8 cellular contexts compared by ENCODE assay signal in the genomic region with DNA sequence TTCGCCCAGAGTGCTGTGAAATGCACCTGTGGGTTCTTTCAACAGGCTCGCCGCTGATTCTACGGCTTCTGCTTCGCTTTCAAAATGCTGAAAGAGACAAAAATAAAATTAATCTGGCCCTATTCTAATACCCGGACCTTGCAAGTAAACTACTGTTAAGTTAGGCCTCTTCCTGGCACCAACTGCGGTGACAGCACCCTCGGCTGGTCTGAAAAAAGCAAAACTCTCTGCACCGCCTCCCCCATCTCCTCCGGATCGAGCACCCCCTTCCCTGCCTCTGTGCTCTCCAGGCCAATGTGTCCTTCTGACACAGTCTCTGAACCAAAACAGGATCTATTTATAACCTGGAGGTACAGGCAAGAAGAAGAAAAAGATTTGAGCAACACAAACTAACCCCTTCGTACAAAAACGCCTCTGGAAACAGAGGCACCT. TPM values are rescaled to one million over a fixed set of nuclear protein-coding genes. Genes with fewer than 3 reads are reported as not detected.
A peak's percentile ranks its signal among the peaks of the same experiment; 100 is the strongest.
DNase-seq lines count a peak whose midpoint lies in the region; ATAC-seq and TF ChIP-seq lines count a peak whose summit lies in the region.

No MANE protein-coding gene starts in this region.

- no peaks in the 10 kb centered on the region for H4K20me1 ChIP-seq in neural progenitor cell (ENCODE audit: low read depth)

- peak; percentile 58 for DNase-seq in A673 (ENCODE audit: low spot score)
- DNase-seq in GM13977 (ENCODE audit: low spot score), result peak; percentile 39
- DNase-seq in Panc1 (ENCODE audit: low read depth, low spot score), result peak; percentile 60
- DNase-seq in activated effector memory CD4-positive, alpha-beta T cell treated with Interleukin-2 at 50 U/mL for 16 hours, result peak; percentile 51
- DNase-seq in foreskin keratinocyte, result peak; percentile 42 to 60
- DNase-seq in neural progenitor cell (ENCODE audit: low spot score), result peak; percentile 59
- peak; percentile 71 for DNase-seq in superior temporal gyrus (ENCODE audit: extremely low spot score)

- BruUV-seq in A673 (replicated peaks; lab: Mats Ljungman, UMichigan) (no TSS peak), Panc1 (replicated peaks; lab: Mats Ljungman, UMichigan) (no TSS peak)

- H3K4me1 Mint-ChIP-seq in neural progenitor cell, result peaks cover 23% of the 10 kb centered on the region

- H3K4me3 Mint-ChIP-seq in neural progenitor cell, result peak overlapping the region; percentile 99

- H3K4me2 ChIP-seq in neural progenitor cell, result peak overlapping the region; percentile 91

- no peaks in the 10 kb centered on the region for H3K36me3 ChIP-seq in A673 (ENCODE audit: insufficient read depth, low read length, poor library complexity, severe bottlenecking)
- H3K36me3 ChIP-seq in Panc1 (ENCODE audit: control insufficient read depth, insufficient read depth, low read length), result no peaks in the 10 kb centered on the region; the same call in 1 of the 2 replicates
- H3K36me3 ChIP-seq in neural progenitor cell, result no peaks in the 10 kb centered on the region

- H3F3A ChIP-seq in neural progenitor cell (ENCODE audit: low read depth), result peaks cover 28% of the 10 kb centered on the region

- H3K27ac ChIP-seq in A673 (ENCODE audit: low read depth, low read length, poor library complexity, severe bottlenecking) (peak overlapping the region; percentile 74), Panc1 (ENCODE audit: low read length) (peak overlapping the region; percentile 79), foreskin keratinocyte (peak overlapping the region; percentile 56), neural progenitor cell (no peak overlapping the region)

- H3K4me3 ChIP-seq in A673 (ENCODE audit: low read depth, low read length, poor library complexity, severe bottlenecking) (peak overlapping the region; percentile 87), Panc1 (ENCODE audit: low read depth in 2 of 2, low read length in 2 of 2) (peak overlapping the region; percentile 75 to 84), neural progenitor cell (peak overlapping the region; percentile 88)

- no peaks in the 10 kb centered on the region for H3K9me3 ChIP-seq in A673 (ENCODE audit: low read depth, low read length, poor library complexity, severe bottlenecking)
- H3K9me3 ChIP-seq in Panc1 (ENCODE audit: control insufficient read depth, insufficient read depth, low read depth, low read length), result no peaks in the 10 kb centered on the region
- no peaks in the 10 kb centered on the region for H3K9me3 ChIP-seq in neural progenitor cell (ENCODE audit: low read depth)

- intact Hi-C loops in A673 (cut with micrococcal nuclease; ENCODE audit: unreplicated experiment), result loop anchor here (5.0 kb wide), 1 partner anchor 111 kb away; a partner anchor contains a TSS
- intact Hi-C loops in Panc1 (cut with micrococcal nuclease; ENCODE audit: unreplicated experiment), result loop anchor here (5.0 kb wide), 1 partner anchor 111 kb away; a partner anchor contains a TSS

- no peaks in the 10 kb centered on the region for H3K9me3 Mint-ChIP-seq in neural progenitor cell

- H3K27ac Mint-ChIP-seq in neural progenitor cell, result peak overlapping the region; percentile 57

- in situ Hi-C loops in GM13977 (cut with MboI; ENCODE audit: low pct_unique_long_range_greater_than_20kb, low sequenced_read_pairs, unreplicated experiment), result no loop called here
- in situ Hi-C loops in Panc1 (cut with HindIII; ENCODE audit: low pct_unique_long_range_greater_than_20kb, low sequenced_read_pairs), result no loop called here

- CTCF ChIA-PET in A673 (lab: Charles Lee), result no interaction called here
- CTCF ChIA-PET in Panc1 (lab: Charles Lee), result no interaction called here

- H3K27me3 ChIP-seq in A673 (replicated peaks; ENCODE audit: insufficient read depth, low read depth, low read length, poor library complexity) (peaks cover 21% of the 10 kb centered on the region), Panc1 (ENCODE audit: control insufficient read depth, insufficient read depth, low read length) (no peaks in the 10 kb centered on the region; the same call in 1 of the 2 replicates), foreskin keratinocyte (no peaks in the 10 kb centered on the region), neural progenitor cell (peaks cover 19% of the 10 kb centered on the region)

- ATAC-seq in HG03066 (IDR thresholded peaks at IDR 0.05; ENCODE audit: low read depth, unreplicated experiment) (peak; percentile 30), Panc1 (peak; percentile 70), foreskin keratinocyte (peak; percentile 24)

- peak; percentile 42 for TF ChIP-seq CTCF in A673 (conservative IDR thresholded peaks at IDR 0.05; ENCODE audit: low read depth, low read length)
- peak; percentile 26 for TF ChIP-seq CTCF in GM13977 (IDR thresholded peaks at IDR 0.05; ENCODE audit: extremely low read depth, insufficient read depth, missing control alignments)
- TF ChIP-seq CTCF in Panc1 (IDR thresholded peaks at IDR 0.05), result peak; percentile 58
- TF ChIP-seq CTCF in foreskin keratinocyte (conservative IDR thresholded peaks at IDR 0.05), result peak; percentile 52
- TF ChIP-seq CTCF in neural progenitor cell (IDR thresholded peaks at IDR 0.05), result peak; percentile 21

- POLR2A ChIA-PET in A673 (lab: Charles Lee; ENCODE audit: low non-redundant PET), result no interaction called here
- POLR2A ChIA-PET in Panc1 (lab: Charles Lee), result no interaction called here

- H3K79me2 ChIP-seq in neural progenitor cell (ENCODE audit: low read depth), result no peaks in the 10 kb centered on the region

- H2AFZ ChIP-seq in neural progenitor cell (replicated peaks), result peak overlapping the region; percentile 98

- no peaks in the 10 kb centered on the region for H3K27me3 Mint-ChIP-seq in neural progenitor cell (ENCODE audit: insufficient read depth, low read depth)

- H3K4me1 ChIP-seq in A673 (ENCODE audit: insufficient read depth, low read length, poor library complexity, severe bottlenecking), result no peaks in the 10 kb centered on the region
- peaks cover 18% of the 10 kb centered on the region; the same call in 1 of the 2 replicates for H3K4me1 ChIP-seq in Panc1 (ENCODE audit: control insufficient read depth, insufficient read depth, low read length)
- peaks cover 9% of the 10 kb centered on the region for H3K4me1 ChIP-seq in foreskin keratinocyte
- H3K4me1 ChIP-seq in neural progenitor cell, result peaks cover 16% of the 10 kb centered on the region

- H3K36me3 Mint-ChIP-seq in neural progenitor cell, result peaks cover 3% of the 10 kb centered on the region

- no peak overlapping the region for H3K9ac ChIP-seq in neural progenitor cell

RNA-seq across cellular contexts. Expression of a gene that starts 1.1 kb away (rescaled TPM):
- 5.3 and 6.1 TPM in 2 replicates for total RNA-seq in A673 (2021)
- 18.5 TPM for total RNA-seq in Panc1 (2021; ENCODE audit: unreplicated experiment)
- 10.6 TPM for polyA plus RNA-seq in Panc1 (2012; ENCODE audit: insufficient read length)
- 5.3 and 6.8 TPM in 2 replicates for total RNA-seq in foreskin keratinocyte
- 3.3 and 3.4 TPM in 2 replicates for polyA plus RNA-seq in foreskin keratinocyte
- total RNA-seq in neural progenitor cell (ENCODE audit: low replicate concordance), result 17.8 and 26.8 TPM in 2 replicates
